1 cellular context compared by ENCODE assay signal in the genomic region with DNA sequence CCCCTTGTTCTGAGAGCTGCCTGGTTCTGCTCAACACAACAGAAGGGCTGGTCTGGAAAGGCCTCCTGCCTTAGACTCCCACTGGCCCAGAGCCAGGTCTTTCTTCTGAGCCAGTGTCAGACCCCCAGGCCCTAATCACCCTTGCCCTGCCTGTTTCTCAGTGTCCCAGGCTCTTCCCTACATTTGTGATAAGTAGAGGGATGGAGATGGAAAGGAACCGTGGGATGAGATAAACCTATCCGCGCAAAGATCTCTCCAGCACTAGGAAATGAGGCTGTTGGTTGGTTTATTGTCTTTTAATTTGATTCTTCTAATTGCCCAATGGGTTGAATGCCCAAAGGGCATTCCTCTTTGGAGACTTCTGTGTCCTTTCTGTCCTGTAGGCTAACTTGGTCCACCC.
TF ChIP-seq lines count a peak whose summit lies in the region.

No MANE protein-coding gene starts in this region.

TF ChIP-seq in SK-N-SH treated with all-trans-retinoic acid at 6 μM for 48 hours, 23 proteins besides CTCF, POLR2A, EP300 and RAD21 (continued from another document):
- TF ChIP-seq, protein P1, sequence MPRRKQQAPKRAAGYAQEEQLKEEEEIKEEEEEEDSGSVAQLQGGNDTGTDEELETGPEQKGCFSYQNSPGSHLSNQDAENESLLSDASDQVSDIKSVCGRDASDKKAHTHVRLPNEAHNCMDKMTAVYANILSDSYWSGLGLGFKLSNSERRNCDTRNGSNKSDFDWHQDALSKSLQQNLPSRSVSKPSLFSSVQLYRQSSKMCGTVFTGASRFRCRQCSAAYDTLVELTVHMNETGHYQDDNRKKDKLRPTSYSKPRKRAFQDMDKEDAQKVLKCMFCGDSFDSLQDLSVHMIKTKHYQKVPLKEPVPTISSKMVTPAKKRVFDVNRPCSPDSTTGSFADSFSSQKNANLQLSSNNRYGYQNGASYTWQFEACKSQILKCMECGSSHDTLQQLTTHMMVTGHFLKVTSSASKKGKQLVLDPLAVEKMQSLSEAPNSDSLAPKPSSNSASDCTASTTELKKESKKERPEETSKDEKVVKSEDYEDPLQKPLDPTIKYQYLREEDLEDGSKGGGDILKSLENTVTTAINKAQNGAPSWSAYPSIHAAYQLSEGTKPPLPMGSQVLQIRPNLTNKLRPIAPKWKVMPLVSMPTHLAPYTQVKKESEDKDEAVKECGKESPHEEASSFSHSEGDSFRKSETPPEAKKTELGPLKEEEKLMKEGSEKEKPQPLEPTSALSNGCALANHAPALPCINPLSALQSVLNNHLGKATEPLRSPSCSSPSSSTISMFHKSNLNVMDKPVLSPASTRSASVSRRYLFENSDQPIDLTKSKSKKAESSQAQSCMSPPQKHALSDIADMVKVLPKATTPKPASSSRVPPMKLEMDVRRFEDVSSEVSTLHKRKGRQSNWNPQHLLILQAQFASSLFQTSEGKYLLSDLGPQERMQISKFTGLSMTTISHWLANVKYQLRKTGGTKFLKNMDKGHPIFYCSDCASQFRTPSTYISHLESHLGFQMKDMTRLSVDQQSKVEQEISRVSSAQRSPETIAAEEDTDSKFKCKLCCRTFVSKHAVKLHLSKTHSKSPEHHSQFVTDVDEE (CRISPR knock-in tag; IDR thresholded peaks at IDR 0.05) = no peak
- TF ChIP-seq TOX (CRISPR knock-in tag; IDR thresholded peaks at IDR 0.05; ENCODE audit: borderline replicate concordance) = no peak
